12 cellular contexts compared by ENCODE assay signal in genomic region chr9:76181020-76181641, GRCh38.
DNase-seq lines count a peak whose midpoint lies in the region; ATAC-seq, FAIRE-seq and TF ChIP-seq lines count a peak whose summit lies in the region.
"Had no signal": no experiment of that assay in that cellular context is flagged by ENCODE, and none has a peak within 500 bp of the region (broad histone marks: within the 10 kb centered on the region; RNA-seq: fewer than 3 reads in every experiment).

No MANE protein-coding gene starts in this region.

- POLR2A ChIA-PET in CD4-positive, alpha-beta T cell (lab: Charles Lee) = no interaction called here

- no peaks in the 10 kb centered on the region for H3K27me3 Mint-ChIP-seq in activated T-helper 1 cell treated with anti-CD3 and anti-CD28 coated beads, Interleukin-12 subunit alpha, Interleukin-12 subunit beta, Interleukin-2, Interleukin-4 antibody, amounts not matched to agents 30 ng/mL and 10 ng/mL and 1 ng/mL, durations not matched to agents 14 hours and 24 hours and 36 hours (ENCODE audit: insufficient read depth)
- no peaks in the 10 kb centered on the region for H3K27me3 Mint-ChIP-seq in CD4-positive, alpha-beta T cell

- H3K4me3 Mint-ChIP-seq in activated T-helper 1 cell treated with anti-CD3 and anti-CD28 coated beads, Interleukin-12 subunit alpha, Interleukin-12 subunit beta, Interleukin-2, Interleukin-4 antibody, amounts not matched to agents 30 ng/mL and 10 ng/mL and 1 ng/mL, durations not matched to agents 14 hours and 24 hours and 36 hours = no peak overlapping the region
- H3K4me3 Mint-ChIP-seq in CD4-positive, alpha-beta T cell = no peak overlapping the region

- H3K36me3 ChIP-seq in HUES6 (ENCODE audit: control insufficient read depth, insufficient read depth, low read length) = peaks cover 3% of the 10 kb centered on the region; the same call in 1 of the 2 replicates
- H3K36me3 ChIP-seq: HAP-1, ovary had no signal

- TF ChIP-seq CTCF in AG09309 (IDR thresholded peaks at IDR 0.05; ENCODE audit: control insufficient read depth, insufficient read depth, low read depth, low read length, missing control alignments) = no peak
- TF ChIP-seq CTCF in CD4-positive, alpha-beta T cell (IDR thresholded peaks at IDR 0.05) = no peak

- peaks cover 57% of the 10 kb centered on the region for H3K4me1 Mint-ChIP-seq in activated T-helper 1 cell treated with anti-CD3 and anti-CD28 coated beads, Interleukin-12 subunit alpha, Interleukin-12 subunit beta, Interleukin-2, Interleukin-4 antibody, amounts not matched to agents 30 ng/mL and 10 ng/mL and 1 ng/mL, durations not matched to agents 14 hours and 24 hours and 36 hours (ENCODE audit: low read depth)
- no peaks in the 10 kb centered on the region for H3K4me1 Mint-ChIP-seq in CD4-positive, alpha-beta T cell (ENCODE audit: low read depth)

- H3K27ac Mint-ChIP-seq in activated T-helper 1 cell treated with anti-CD3 and anti-CD28 coated beads, Interleukin-12 subunit alpha, Interleukin-12 subunit beta, Interleukin-2, Interleukin-4 antibody, amounts not matched to agents 30 ng/mL and 10 ng/mL and 1 ng/mL, durations not matched to agents 14 hours and 24 hours and 36 hours = peak overlapping the region; percentile 65
- no peak overlapping the region for H3K27ac Mint-ChIP-seq in CD4-positive, alpha-beta T cell

- H3K9me3 ChIP-seq in HUES6 (ENCODE audit: control insufficient read depth, insufficient read depth, low read depth, low read length) = no peaks in the 10 kb centered on the region
- H3K9me3 ChIP-seq in CD4-positive, alpha-beta T cell (ENCODE audit: control insufficient read depth, low read length) = no peaks in the 10 kb centered on the region
- H3K9me3 ChIP-seq: HAP-1, ovary had no signal

- H3K4me3 ChIP-seq in AG09309 (ENCODE audit: control insufficient read depth, low read depth, low read length) = no peak overlapping the region
- H3K4me3 ChIP-seq in HUES6 (ENCODE audit: low read depth, low read length) = peak overlapping the region; percentile 18; the same call in 1 of the 2 replicates
- H3K4me3 ChIP-seq: HAP-1, ovary had no signal

- CTCF ChIA-PET in CD4-positive, alpha-beta T cell (lab: Charles Lee) = interaction anchor here (1.2 kb wide), 1 partner anchor 9 kb away, joined by 3 read pairs; no protein-coding TSS in a partner anchor

- H3K4me1 ChIP-seq in HUES6 (ENCODE audit: control insufficient read depth, insufficient read depth, low read length) = peaks cover 11% of the 10 kb centered on the region
- H3K4me1 ChIP-seq: HAP-1 had no signal

- H3K36me3 Mint-ChIP-seq in activated T-helper 1 cell treated with anti-CD3 and anti-CD28 coated beads, Interleukin-12 subunit alpha, Interleukin-12 subunit beta, Interleukin-2, Interleukin-4 antibody, amounts not matched to agents 30 ng/mL and 10 ng/mL and 1 ng/mL, durations not matched to agents 14 hours and 24 hours and 36 hours (ENCODE audit: low read depth) = peaks cover 22% of the 10 kb centered on the region
- H3K36me3 Mint-ChIP-seq in CD4-positive, alpha-beta T cell (ENCODE audit: low read depth) = peaks cover 83% of the 10 kb centered on the region

- peaks cover 5% of the 10 kb centered on the region for H3K9me3 Mint-ChIP-seq in activated T-helper 1 cell treated with anti-CD3 and anti-CD28 coated beads, Interleukin-12 subunit alpha, Interleukin-12 subunit beta, Interleukin-2, Interleukin-4 antibody, amounts not matched to agents 30 ng/mL and 10 ng/mL and 1 ng/mL, durations not matched to agents 14 hours and 24 hours and 36 hours
- H3K9me3 Mint-ChIP-seq in CD4-positive, alpha-beta T cell = no peaks in the 10 kb centered on the region

- no peak for ATAC-seq in CD4-positive, alpha-beta T cell (ENCODE audit: poor library complexity)
- ATAC-seq in Right ventricle myocardium superior (ENCODE audit: poor library complexity) (no peak), sciatic nerve (no peak)

- peak; percentile 34 for DNase-seq in AG09309 (ENCODE audit: low read depth)
- peak; percentile 9 for DNase-seq in activated T-helper 1 cell treated with anti-CD3 and anti-CD28 coated beads, Interleukin-12 subunit alpha, Interleukin-12 subunit beta, Interleukin-2, Interleukin-4 antibody, amounts not matched to agents 30 ng/mL and 10 ng/mL and 1 ng/mL, durations not matched to agents 14 hours and 24 hours and 36 hours (ENCODE audit: low spot score)
- peak; percentile 40 for DNase-seq in kidney glomerular epithelial cell (lab: John Stamatoyannopoulos, UW)
- no peak for DNase-seq in CD4-positive, alpha-beta T cell
- DNase-seq in Right ventricle myocardium superior = no peak
- no peak for DNase-seq in HTR-8/SVneo (ENCODE audit: insufficient read length, low spot score)
- DNase-seq in sciatic nerve (ENCODE audit: low spot score) = no peak
- DNase-seq: GF-D8, NCI-H2107, ovary had no signal

- H3K27ac ChIP-seq in HUES6 (ENCODE audit: low read depth, low read length) = no peak overlapping the region; the same call in 1 of the 2 replicates
- no peak overlapping the region for H3K27ac ChIP-seq in CD4-positive, alpha-beta T cell (ENCODE audit: low read depth, low read length)
- H3K27ac ChIP-seq: ovary had no signal

- peak overlapping the region; percentile 56 for H3K9ac ChIP-seq in HUES6 (ENCODE audit: low read length)

- H3K27me3 ChIP-seq in HUES6 (ENCODE audit: control insufficient read depth, insufficient read depth, low read length) = no peaks in the 10 kb centered on the region
- H3K27me3 ChIP-seq in CD4-positive, alpha-beta T cell (ENCODE audit: control insufficient read depth, insufficient read depth, low read length) = no peaks in the 10 kb centered on the region
- H3K27me3 ChIP-seq: ovary had no signal

- FAIRE-seq in HTR-8/SVneo (lab: Jason Lieb, UNC) = no peak

- intact Hi-C loops in activated T-helper 1 cell treated with anti-CD3 and anti-CD28 coated beads, Interleukin-12 subunit alpha, Interleukin-12 subunit beta, Interleukin-2, Interleukin-4 antibody, amounts not matched to agents 30 ng/mL and 10 ng/mL and 1 ng/mL, durations not matched to agents 14 hours and 24 hours and 36 hours (cut with micrococcal nuclease) = loop anchor here (2.0 to 5.0 kb wide), 5 partner anchors 64 to 290 kb away; partner anchors contain the start of gene PCSK5
- intact Hi-C loops in CD4-positive, alpha-beta T cell (cut with DNase I, micrococcal nuclease) = no loop called here
- intact Hi-C loops in Right ventricle myocardium superior (cut with DNase I) (no loop called here), sciatic nerve (cut with DNase I) (no loop called here)

Comparison
In these comparisons a context has a peak if more than half of its experiments do, and no peak if none do; other contexts are left out.
1. DNase-seq: peak in AG09309 (single experiment), activated T-helper 1 cell treated with anti-CD3 and anti-CD28 coated beads, Interleukin-12 subunit alpha, Interleukin-12 subunit beta, Interleukin-2, Interleukin-4 antibody, amounts not matched to agents 30 ng/mL and 10 ng/mL and 1 ng/mL, durations not matched to agents 14 hours and 24 hours and 36 hours (single experiment) and kidney glomerular epithelial cell (single experiment); none in CD4-positive, alpha-beta T cell (0 of 10), Right ventricle myocardium superior (single experiment), HTR-8/SVneo (single experiment) and sciatic nerve (single experiment).